ENCODE assay signal across 9 cellular contexts in the genomic region with DNA sequence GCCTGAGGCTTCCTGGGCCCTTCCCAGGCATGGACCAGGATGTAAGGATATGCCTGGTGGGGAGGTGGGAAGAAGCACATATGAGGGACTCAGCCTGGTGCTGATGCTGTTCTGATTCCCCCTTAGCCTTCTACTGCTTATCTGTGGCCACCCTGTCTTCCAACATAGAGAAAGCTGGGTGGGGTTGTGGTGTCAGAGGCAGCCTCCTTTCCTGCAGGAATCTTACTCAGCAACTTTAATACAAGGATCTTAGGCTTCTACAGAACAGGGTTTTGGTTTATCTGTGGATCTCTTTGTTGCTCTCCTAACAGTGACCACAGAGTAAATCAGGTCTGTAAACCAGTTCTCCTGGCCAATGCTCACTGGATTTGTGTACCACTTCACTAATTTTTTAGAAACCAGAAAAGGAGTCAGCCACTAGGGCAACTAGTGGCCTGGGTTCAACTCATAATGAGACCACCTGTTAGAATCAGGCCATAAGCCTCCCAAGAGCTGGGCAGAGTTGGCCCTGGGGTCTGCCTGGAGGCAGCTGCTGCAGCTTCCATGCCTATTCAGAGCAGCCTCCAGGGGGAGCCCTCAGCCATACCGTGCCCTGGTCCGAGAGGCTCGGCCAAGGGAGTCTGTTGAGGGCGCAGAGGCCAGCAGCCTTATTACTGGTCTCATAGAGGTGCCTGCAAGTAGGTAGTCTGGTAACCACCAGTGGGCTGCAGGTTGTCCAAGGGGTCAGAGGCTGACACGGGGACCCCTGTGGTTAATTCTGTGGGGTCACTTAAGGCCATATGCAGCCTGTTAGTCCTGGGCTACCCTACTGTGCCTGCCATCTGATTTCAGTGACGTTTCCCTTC. TPM values are rescaled to one million over a fixed set of nuclear protein-coding genes. Genes with fewer than 3 reads are reported as not detected.
A peak's percentile ranks its signal among the peaks of the same experiment; 100 is the strongest.
DNase-seq lines count a peak whose midpoint lies in the region; ATAC-seq, FAIRE-seq and TF ChIP-seq lines count a peak whose summit lies in the region.
"Had no signal": no experiment of that assay in that cellular context is flagged by ENCODE, and none has a peak within 500 bp of the region (broad histone marks: within the 10 kb centered on the region; RNA-seq: fewer than 3 reads in every experiment).

No MANE protein-coding gene starts in this region.

- CTCF ChIA-PET in K562 (lab: Yijun Ruan, JAX; ENCODE audit: low intra/inter-chr PET ratio), result interaction anchor here (0.7 to 0.9 kb wide), 3 partner anchors 12 to 210 kb away, joined by 3 read pairs; no protein-coding TSS in a partner anchor

- WGBS in K562 (ENCODE audit: insufficient coverage, low coverage, missing lambda C conversion rate), result 26% methylated on average over 6 of the region's 6 CpGs

- no peaks in the 10 kb centered on the region for H3K9me3 ChIP-seq in K562 (replicated peaks; ENCODE audit: control insufficient read depth, insufficient read depth, low read depth, low read length)

- no peak overlapping the region for H2AFZ ChIP-seq in K562 (ENCODE audit: low read depth, low read length)

- peak; percentile 88 for FAIRE-seq in K562 (lab: Jason Lieb, UNC)

- TF ChIP-seq RAD21 in K562 (CRISPR knock-in tag; conservative IDR thresholded peaks at IDR 0.05 in 1 of 2, IDR thresholded peaks at IDR 0.05 in 1 of 2), result peak; percentile 35 to 64

- no peak overlapping the region for H3K27ac ChIP-seq in K562 (ENCODE audit: extremely low read depth, low read depth, low read length)
- H3K27ac ChIP-seq: SK-N-MC had no signal

- no peak overlapping the region for H3K9ac ChIP-seq in K562 (ENCODE audit: insufficient read depth in 1 of 2, low read depth in 2 of 2, low read length in 2 of 2)

- H3K4me1 ChIP-seq in K562 (replicated peaks in 1 of 2; ENCODE audit: control insufficient read depth in 2 of 2, insufficient read depth in 2 of 2, low read length in 2 of 2), result peaks cover 7 to 20% of the 10 kb centered on the region in 2 experiments; a peak in 4 of 5 replicates

- TF ChIP-seq EP300 in K562 (IDR thresholded peaks at IDR 0.05; ENCODE audit: low read length), result no peak

- no TSS peak for BruUV-seq in K562 (replicated peaks; lab: Mats Ljungman, UMichigan)

- POLR2A ChIA-PET in K562 (lab: Yijun Ruan, JAX), result interaction anchor here (0.5 to 0.6 kb wide), 2 partner anchors 174 to 1708 kb away, joined by 3 read pairs; no protein-coding TSS in a partner anchor

- 0 out of 2 replicates have a peak, but pooled peaks cover 10% of the 10 kb centered on the region for H4K20me1 ChIP-seq in K562 (replicated peaks; ENCODE audit: control insufficient read depth, insufficient read depth, low read length)

- peak; percentile 52 for DNase-seq in EL
- peak in 3 of 5 donors; percentile 20 to 40 (median 26) for DNase-seq in T-helper 1 cell
- DNase-seq in K562 (ENCODE audit: extremely low read depth in 1 of 4, low spot score in 3 of 4), result peak; percentile 78 to 81 (median 80)
- DNase-seq in kidney tubule cell (ENCODE audit: low spot score), result peak; percentile 60
- peak; percentile 26 for DNase-seq in stimulated activated CD8-positive, alpha-beta memory T cell treated with anti-CD3 and anti-CD28 coated beads, Interleukin-15, amount 100 ng/mL, for 1 hour (ENCODE audit: low read depth)
- no peak for DNase-seq in NCI-H2171 treated with DMSO at 0.1 percent for 48 hours (lab: John Stamatoyannopoulos, UW)

- H3K79me2 ChIP-seq in K562 (ENCODE audit: control insufficient read depth, insufficient read depth, low read length), result no peaks in the 10 kb centered on the region

- intact Hi-C loops in K562 (cut with micrococcal nuclease), result loop anchor here (10.0 kb wide), 1 partner anchor 588 kb away; no protein-coding TSS in a partner anchor

- no peak overlapping the region for H3K4me3 ChIP-seq in K562
- H3K4me3 ChIP-seq: SK-N-MC had no signal

- no peaks in the 10 kb centered on the region for H3K27me3 ChIP-seq in K562 (ENCODE audit: control insufficient read depth in 2 of 2, insufficient read depth in 2 of 2, low read length in 2 of 2)

- H3K9me1 ChIP-seq in K562 (ENCODE audit: control insufficient read depth, insufficient read depth, low read length), result peaks cover 10% of the 10 kb centered on the region

- TF ChIP-seq POLR2A in K562 (conservative IDR thresholded peaks at IDR 0.05), result no peak

- peak; percentile 51 for ATAC-seq in HG03521 (IDR thresholded peaks at IDR 0.05; ENCODE audit: unreplicated experiment)
- peak; percentile 98 for ATAC-seq in K562
- no peak for ATAC-seq in HG03097 (IDR thresholded peaks at IDR 0.05; ENCODE audit: low FRiP score, unreplicated experiment)

- no peak overlapping the region for H3K4me2 ChIP-seq in K562 (ENCODE audit: insufficient read depth, low read length)

- in situ Hi-C loops in K562 (cut with MboI), result loop anchor here (10.0 kb wide), 2 partner anchors 408 to 588 kb away; no protein-coding TSS in a partner anchor

- H3K36me3 ChIP-seq in K562 (ENCODE audit: control insufficient read depth, insufficient read depth, low read length), result peaks cover 22% of the 10 kb centered on the region; the same call in 2 of the 3 replicates

- peak; percentile 81 to 90 (median 88) for TF ChIP-seq CTCF in K562 (IDR thresholded peaks at IDR 0.05 in 2 of 3, conservative IDR thresholded peaks at IDR 0.05 in 1 of 3; ENCODE audit: insufficient read depth in 2 of 3, low read depth in 1 of 3, low read length in 3 of 3)

TF ChIP-seq in K562, 482 proteins besides CTCF, POLR2A, EP300 and RAD21 (continues in another document):
- no peak for TF ChIP-seq PYGO2 (tag; IDR thresholded peaks at IDR 0.05)
- TF ChIP-seq ZNF316 (IDR thresholded peaks at IDR 0.05), result peak; percentile 50
- TF ChIP-seq, protein P1, sequence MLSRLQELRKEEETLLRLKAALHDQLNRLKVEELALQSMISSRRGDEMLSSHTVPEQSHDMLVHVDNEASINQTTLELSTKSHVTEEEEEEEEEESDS (CRISPR knock-in tag; IDR thresholded peaks at IDR 0.05), result no peak
- 0 out of 2 replicates have a peak, but pooled peaks have one; percentile 15 for TF ChIP-seq CTBP1 (IDR thresholded peaks at IDR 0.05; ENCODE audit: borderline replicate concordance)

RNA-seq across cellular contexts. Expression of a gene that starts 7.1 kb away (rescaled TPM):
- total RNA-seq in K562 (2011; cell fraction: chromatin; rRNA removed; ENCODE audit: low replicate concordance), result 0.88 and 1.3 TPM in 2 replicates
- total RNA-seq in K562 (2011; cell fraction: nucleolus; rRNA removed), result 0.92 and 1.2 TPM in 2 replicates
- 0.53 and 1.2 TPM in 2 replicates for total RNA-seq in K562 (2011; cell fraction: nucleoplasm; rRNA removed)
- total RNA-seq in K562 (2014; rRNA removed), result 0.04 and 0.09 TPM in 2 replicates
- total RNA-seq in K562 (2014; rRNA removed; fragmentation: Illumina TruSeq; extraction: Trizol), result 0.07 and 0.10 TPM in 2 replicates
- 0.14 and 0.23 TPM in 2 replicates for total RNA-seq in K562 (2015; rRNA removed; fragmentation: Illumina TruSeq; extraction: Trizol)
- 0.33 and 0.38 TPM in 2 replicates for total RNA-seq in K562 (2021)
- polyA plus RNA-seq in K562 (2011; rRNA removed), result 0.22 and 0.29 TPM in 2 replicates
- polyA plus RNA-seq in K562 (2011; cell fraction: cytosol; rRNA removed), result 0.19 and 0.49 TPM in 2 replicates
- polyA plus RNA-seq in K562 (2011; cell fraction: nucleus; rRNA removed), result 0.42 and 0.95 TPM in 2 replicates
- polyA plus RNA-seq in K562 (2012), result 0.21 and 0.29 TPM in 2 replicates
- polyA plus RNA-seq in K562 (2014; fragmentation: Illumina TruSeq; extraction: Trizol), result 0.18 and 0.19 TPM in 2 replicates
- polyA plus RNA-seq in K562 (2014; fragmentation: Nextera tagmentation; extraction: Ambion mirVana), result under 1 TPM in 1 of 2 experiments, not detected in 1; 0.04 TPM
- polyA plus RNA-seq in K562 (2014; rRNA removed), result 0.12 and 0.13 TPM in 2 replicates
- 0.18 and 0.53 TPM in 2 replicates for polyA minus RNA-seq in K562 (2011; rRNA and poly(A)+ RNA removed)
- not detected in 2 replicates for polyA minus RNA-seq in K562 (2011; cell fraction: cytosol; rRNA and poly(A)+ RNA removed)
- polyA minus RNA-seq in K562 (2011; cell fraction: nucleus; rRNA and poly(A)+ RNA removed), result 0.67 and 0.78 TPM in 2 replicates

RNA-seq across cellular contexts. Expression of a gene that starts 19.9 kb away (rescaled TPM):
- total RNA-seq in K562 (2011; cell fraction: chromatin; rRNA removed; ENCODE audit: low replicate concordance), result 68.1 and 102 TPM in 2 replicates
- 51.5 and 64.2 TPM in 2 replicates for total RNA-seq in K562 (2011; cell fraction: nucleolus; rRNA removed)
- 54.0 and 55.2 TPM in 2 replicates for total RNA-seq in K562 (2011; cell fraction: nucleoplasm; rRNA removed)
- total RNA-seq in K562 (2014; rRNA removed) (45.9 and 54.0 TPM in 2 replicates), K562 (2014; rRNA removed; fragmentation: Illumina TruSeq; extraction: Trizol) (99.5 and 108 TPM in 2 replicates), K562 (2015; rRNA removed; fragmentation: Illumina TruSeq; extraction: Trizol) (108 and 114 TPM in 2 replicates), K562 (2021) (115 and 118 TPM in 2 replicates)
- polyA plus RNA-seq in K562 (2011; rRNA removed) (113 and 137 TPM in 2 replicates), K562 (2014; fragmentation: Illumina TruSeq; extraction: Trizol) (163 and 199 TPM in 2 replicates), K562 (2014; fragmentation: Nextera tagmentation; extraction: Ambion mirVana) (10 to 100 TPM; 20.2 to 21.5 TPM), K562 (2014; rRNA removed) (119 and 135 TPM in 2 replicates)
- 152 and 175 TPM in 2 replicates for polyA plus RNA-seq in K562 (2011; cell fraction: cytosol; rRNA removed)
- polyA plus RNA-seq in K562 (2011; cell fraction: nucleus; rRNA removed), result 68.8 and 84.4 TPM in 2 replicates
- 104 and 123 TPM in 2 replicates for polyA plus RNA-seq in K562 (2012)
- polyA minus RNA-seq in K562 (2011; rRNA and poly(A)+ RNA removed), result 72.2 and 93.8 TPM in 2 replicates
- 58.9 and 64.5 TPM in 2 replicates for polyA minus RNA-seq in K562 (2011; cell fraction: cytosol; rRNA and poly(A)+ RNA removed)
- 16.3 and 30.5 TPM in 2 replicates for polyA minus RNA-seq in K562 (2011; cell fraction: nucleus; rRNA and poly(A)+ RNA removed)

RNA-seq across cellular contexts. Expression of a gene that starts 19.9 kb away (rescaled TPM):
- total RNA-seq in K562 (2011; cell fraction: chromatin; rRNA removed; ENCODE audit: low replicate concordance), result 147 and 152 TPM in 2 replicates
- 65.1 and 69.4 TPM in 2 replicates for total RNA-seq in K562 (2011; cell fraction: nucleolus; rRNA removed)
- 79.9 and 80.1 TPM in 2 replicates for total RNA-seq in K562 (2011; cell fraction: nucleoplasm; rRNA removed)
- 46.1 and 51.8 TPM in 2 replicates for total RNA-seq in K562 (2014; rRNA removed)
- total RNA-seq in K562 (2014; rRNA removed; fragmentation: Illumina TruSeq; extraction: Trizol), result 49.8 and 53.7 TPM in 2 replicates
- total RNA-seq in K562 (2015; rRNA removed; fragmentation: Illumina TruSeq; extraction: Trizol), result 50.7 and 55.3 TPM in 2 replicates
- 140 and 145 TPM in 2 replicates for total RNA-seq in K562 (2021)
- 134 and 203 TPM in 2 replicates for polyA plus RNA-seq in K562 (2011; rRNA removed)
- 143 and 174 TPM in 2 replicates for polyA plus RNA-seq in K562 (2011; cell fraction: cytosol; rRNA removed)
- 104 TPM in 2 replicates for polyA plus RNA-seq in K562 (2011; cell fraction: nucleus; rRNA removed)
- polyA plus RNA-seq in K562 (2012), result 83.1 and 121 TPM in 2 replicates
- 157 and 191 TPM in 2 replicates for polyA plus RNA-seq in K562 (2014; fragmentation: Illumina TruSeq; extraction: Trizol)
- polyA plus RNA-seq in K562 (2014; fragmentation: Nextera tagmentation; extraction: Ambion mirVana), result 100 to 1,000 TPM; 152 to 195 TPM
- polyA plus RNA-seq in K562 (2014; rRNA removed), result 116 and 138 TPM in 2 replicates
- polyA minus RNA-seq in K562 (2011; rRNA and poly(A)+ RNA removed), result 216 and 350 TPM in 2 replicates
- polyA minus RNA-seq in K562 (2011; cell fraction: cytosol; rRNA and poly(A)+ RNA removed), result 68.4 and 96.7 TPM in 2 replicates
- 32.4 and 52.9 TPM in 2 replicates for polyA minus RNA-seq in K562 (2011; cell fraction: nucleus; rRNA and poly(A)+ RNA removed)
